In the genomic region with DNA sequence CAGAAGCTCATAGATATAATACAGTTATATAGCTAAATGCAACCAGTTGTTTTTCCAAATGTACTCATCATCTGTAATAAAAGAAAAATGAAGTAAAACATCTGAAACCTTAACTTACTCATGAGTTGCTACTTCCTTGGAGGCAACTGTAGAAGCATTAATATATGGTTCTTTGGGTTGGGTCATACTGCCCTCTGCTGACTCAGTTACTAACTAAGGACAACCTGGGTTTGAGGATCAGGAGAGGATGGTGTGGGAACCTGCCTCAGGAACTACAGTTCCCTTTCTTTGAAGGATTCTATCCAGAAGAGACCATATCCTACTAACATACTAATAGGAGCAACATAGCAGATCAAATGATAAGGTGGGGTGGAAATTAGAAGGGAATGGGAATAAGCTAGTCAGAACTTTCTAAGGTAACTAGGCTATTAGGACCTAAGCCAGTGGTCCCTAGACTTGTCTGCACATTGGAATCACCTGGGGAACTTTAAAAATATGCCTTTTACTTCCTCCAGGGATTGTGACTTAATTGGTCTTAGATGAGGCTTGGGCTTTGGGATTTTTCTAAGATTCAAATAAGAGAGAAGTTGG, we compare ENCODE assay signal across 9 cellular contexts. TPM values are rescaled to one million over a fixed set of nuclear protein-coding genes. Genes with fewer than 3 reads are reported as not detected.
DNase-seq lines count a peak whose midpoint lies in the region; ATAC-seq, FAIRE-seq and TF ChIP-seq lines count a peak whose summit lies in the region.
"Had no signal": no experiment of that assay in that cellular context is flagged by ENCODE, and none has a peak within 500 bp of the region (broad histone marks: within the 10 kb centered on the region; RNA-seq: fewer than 3 reads in every experiment).

No MANE protein-coding gene starts in this region.

- H3K9me3 ChIP-seq in right atrium auricular region, result no peaks in the 10 kb centered on the region
- H3K9me3 ChIP-seq in PC-3 (ENCODE audit: low read length), result no peaks in the 10 kb centered on the region
- H3K9me3 ChIP-seq in HepG2 (ENCODE audit: low read length), result no peaks in the 10 kb centered on the region
- H3K9me3 ChIP-seq: thoracic aorta had no signal

- H4K20me1 ChIP-seq in PC-3 (ENCODE audit: low read length) (no peaks in the 10 kb centered on the region), HepG2 (ENCODE audit: insufficient read depth, low read length) (no peaks in the 10 kb centered on the region)

- no peak for TF ChIP-seq EP300 in HepG2 (IDR thresholded peaks at IDR 0.05; ENCODE audit: low read depth in 2 of 2, low read length in 2 of 2)
- TF ChIP-seq EP300 in HepG2 (CRISPR knock-in tag; IDR thresholded peaks at IDR 0.05; ENCODE audit: borderline replicate concordance), result no peak

- CTCF ChIA-PET in PC-3 (lab: Charles Lee) (interaction anchor here (0.6 kb wide), 1 partner anchor 80 kb away, joined by 3 read pairs; no protein-coding TSS in a partner anchor), HepG2 (lab: Yijun Ruan, JAX; ENCODE audit: low intra/inter-chr PET ratio, low total read pairs) (interaction anchor here (1.1 to 2.5 kb wide), 4 partner anchors 81 to 275 kb away, joined by 4 to 21 read pairs (median 6); no protein-coding TSS in a partner anchor)

- H3K79me2 ChIP-seq in PC-3 (ENCODE audit: low read length) (no peaks in the 10 kb centered on the region), HepG2 (ENCODE audit: insufficient read depth, low read length) (no peaks in the 10 kb centered on the region)

- FAIRE-seq in HepG2 (lab: Jason Lieb, UNC), result peak; percentile 63

- H3K9me2 ChIP-seq in PC-3 (replicated peaks; ENCODE audit: low read length), result no peaks in the 10 kb centered on the region

- POLR2A ChIA-PET in PC-3 (lab: Charles Lee; ENCODE audit: unreplicated experiment), result no interaction called here
- POLR2A ChIA-PET in HepG2 (lab: Yijun Ruan, JAX), result no interaction called here

- no peak overlapping the region for H3K4me3 ChIP-seq in right atrium auricular region
- H3K4me3 ChIP-seq in HFF-Myc (replicated peaks; ENCODE audit: low read depth, low read length), result no peak overlapping the region
- no peak overlapping the region for H3K4me3 ChIP-seq in PC-3 (ENCODE audit: low read length)
- no peak overlapping the region for H3K4me3 ChIP-seq in cardiac fibroblast (replicated peaks in 1 of 2; ENCODE audit: low read depth in 2 of 2, low read length in 2 of 2)
- H3K4me3 ChIP-seq in HepG2 (replicated peaks in 1 of 3; ENCODE audit: insufficient read depth in 1 of 3, low read depth in 2 of 3, low read length in 3 of 3), result no peak overlapping the region
- H3K4me3 ChIP-seq: thoracic aorta had no signal

- no peaks in the 10 kb centered on the region for H3F3A ChIP-seq in PC-3 (ENCODE audit: low read length, unreplicated experiment)

- ATAC-seq in Right ventricle myocardium superior (ENCODE audit: poor library complexity), result peak; percentile 79
- ATAC-seq in PC-3, result peak; percentile 92
- ATAC-seq in HepG2, result peak; percentile 92
- ATAC-seq in HG02571 (IDR thresholded peaks at IDR 0.05; ENCODE audit: unreplicated experiment), result no peak
- ATAC-seq in HG02970 (IDR thresholded peaks at IDR 0.05; ENCODE audit: low FRiP score, unreplicated experiment), result no peak

- no peak overlapping the region for H3K9ac ChIP-seq in PC-3 (ENCODE audit: low read length)
- no peak overlapping the region for H3K9ac ChIP-seq in HepG2 (ENCODE audit: insufficient read depth, low read depth, low read length)

- no TSS peak for BruUV-seq in PC-3 (replicated peaks; lab: Mats Ljungman, UMichigan)
- no TSS peak for BruUV-seq in HepG2 (replicated peaks; lab: Mats Ljungman, UMichigan)

- DNase-seq in Right ventricle myocardium superior (no peak), right atrium auricular region (ENCODE audit: low spot score) (no peak), HFF-Myc (ENCODE audit: extremely low read depth, low read depth) (peak; percentile 33), PC-3 (peak; percentile 66), cardiac fibroblast (ENCODE audit: low read depth in 2 of 2) (peak; percentile 76 to 80), HepG2 (ENCODE audit: low spot score) (peak; percentile 51)

- no peak overlapping the region for H2AFZ ChIP-seq in PC-3 (ENCODE audit: low read length)
- no peak overlapping the region for H2AFZ ChIP-seq in HepG2 (ENCODE audit: low read length)

- TF ChIP-seq POLR2A in HepG2 (IDR thresholded peaks at IDR 0.05; ENCODE audit: insufficient read depth in 1 of 2, low read depth in 2 of 2, low read length in 2 of 2), result no peak

- intact Hi-C loops in Right ventricle myocardium superior (cut with DNase I) (loop anchor here (10.0 kb wide), 1 partner anchor 76 kb away; no protein-coding TSS in a partner anchor), PC-3 (cut with micrococcal nuclease) (loop anchor here (1.0 kb wide), 1 partner anchor 81 kb away; no protein-coding TSS in a partner anchor), HepG2 (cut with micrococcal nuclease; ENCODE audit: unreplicated experiment) (loop anchor here (1.0 to 5.0 kb wide), 3 partner anchors 81 to 274 kb away; no protein-coding TSS in a partner anchor)

- TF ChIP-seq CTCF in right atrium auricular region (IDR thresholded peaks at IDR 0.05) (peak in 1 of 2 donors; percentile 54), HFF-Myc (IDR thresholded peaks at IDR 0.05; ENCODE audit: low read depth, low read length, missing control alignments) (peak; percentile 51), PC-3 (conservative IDR thresholded peaks at IDR 0.05; ENCODE audit: low read depth, low read length) (peak; percentile 70), cardiac fibroblast (IDR thresholded peaks at IDR 0.05; ENCODE audit: low read depth, low read length) (peak; percentile 39), HepG2 (CRISPR knock-in tag; IDR thresholded peaks at IDR 0.05) (peak; percentile 78)

- in situ Hi-C loops in HepG2 (cut with HindIII; ENCODE audit: extremely low pct_ligation_motif_present, low pct_unique_long_range_greater_than_20kb), result loop anchor here (10.0 kb wide), 1 partner anchor 86 kb away; a partner anchor contains a TSS

- H3K36me3 ChIP-seq in right atrium auricular region (peaks cover 41% of the 10 kb centered on the region), PC-3 (ENCODE audit: low read depth, low read length) (peaks cover 11% of the 10 kb centered on the region; the same call in 1 of the 2 replicates), HepG2 (replicated peaks in 1 of 2; ENCODE audit: control insufficient read depth in 1 of 2, insufficient read depth in 2 of 2, low read length in 2 of 2) (peaks cover 4 to 51% of the 10 kb centered on the region in 2 experiments)

- H3K4me2 ChIP-seq in PC-3 (ENCODE audit: low read length) (no peak overlapping the region), HepG2 (ENCODE audit: low read depth, low read length) (no peak overlapping the region)

- H3K27ac ChIP-seq in right atrium auricular region (no peak overlapping the region), PC-3 (ENCODE audit: low read length) (no peak overlapping the region), HepG2 (ENCODE audit: extremely low read length, insufficient read depth, low read length) (no peak overlapping the region)
- H3K27ac ChIP-seq: thoracic aorta had no signal

- no peaks in the 10 kb centered on the region for H3K27me3 ChIP-seq in right atrium auricular region
- no peaks in the 10 kb centered on the region for H3K27me3 ChIP-seq in PC-3 (ENCODE audit: low read length)
- no peaks in the 10 kb centered on the region for H3K27me3 ChIP-seq in HepG2 (ENCODE audit: control insufficient read depth in 1 of 2, insufficient read depth in 2 of 2, low read length in 2 of 2)

- TF ChIP-seq RAD21 in HepG2 (CRISPR knock-in tag; IDR thresholded peaks at IDR 0.05), result no peak

- H3K4me1 ChIP-seq in right atrium auricular region (no peaks in the 10 kb centered on the region), PC-3 (ENCODE audit: insufficient read depth, low read length) (no peaks in the 10 kb centered on the region), HepG2 (ENCODE audit: insufficient read depth, low read length) (no peaks in the 10 kb centered on the region)

RNA-seq across cellular contexts. Expression of a gene that starts 20.7 kb away (rescaled TPM):
- 32.4 TPM for total RNA-seq in Right ventricle myocardium superior
- total RNA-seq in right atrium auricular region, result 10 to 100 TPM; 18.4 to 26.4 TPM
- total RNA-seq in PC-3 (2014; rRNA removed), result 16.6 and 24.6 TPM in 2 replicates
- 44.7 and 59.4 TPM in 2 replicates for total RNA-seq in HepG2 (2016; rRNA removed; fragmentation: Illumina TruSeq; extraction: Trizol)
- total RNA-seq in HepG2 (2016; cell fraction: cytosol; rRNA removed; fragmentation: Illumina TruSeq; extraction: Trizol; ENCODE audit: low read depth), result 4.9 and 5.6 TPM in 2 replicates
- 44.5 and 56.7 TPM in 2 replicates for total RNA-seq in HepG2 (2016; cell fraction: insoluble cytoplasmic fraction; rRNA removed; fragmentation: Illumina TruSeq; extraction: Trizol)
- 15.8 and 19.5 TPM in 2 replicates for total RNA-seq in HepG2 (2016; cell fraction: membrane; rRNA removed; fragmentation: Illumina TruSeq; extraction: Trizol)
- 22.2 and 24.1 TPM in 2 replicates for total RNA-seq in HepG2 (2016; cell fraction: nucleus; rRNA removed; fragmentation: Illumina TruSeq; extraction: Trizol)
- 17.4 and 19.2 TPM in 2 replicates for polyA plus RNA-seq in HepG2 (2011; rRNA removed)
- polyA plus RNA-seq in HepG2 (2011; cell fraction: cytosol; rRNA removed), result 8.0 and 11.2 TPM in 2 replicates
- 10.1 and 13.7 TPM in 2 replicates for polyA plus RNA-seq in HepG2 (2011; cell fraction: nucleus; rRNA removed)
- polyA plus RNA-seq in HepG2 (2012), result 16.0 and 25.6 TPM in 2 replicates
- polyA plus RNA-seq in HepG2 (2016; cell fraction: cytosol; fragmentation: Illumina TruSeq; extraction: Trizol; ENCODE audit: low read depth), result 3.4 and 4.0 TPM in 2 replicates
- polyA plus RNA-seq in HepG2 (2016; cell fraction: insoluble cytoplasmic fraction; fragmentation: Illumina TruSeq; extraction: Trizol; ENCODE audit: low read depth), result 40.4 and 40.7 TPM in 2 replicates
- 9.5 and 10.0 TPM in 2 replicates for polyA plus RNA-seq in HepG2 (2016; cell fraction: membrane; fragmentation: Illumina TruSeq; extraction: Trizol; ENCODE audit: low read depth)
- 25.7 and 26.1 TPM in 2 replicates for polyA plus RNA-seq in HepG2 (2016; cell fraction: nucleus; fragmentation: Illumina TruSeq; extraction: Trizol; ENCODE audit: insufficient read depth, low read depth)
- polyA minus RNA-seq in HepG2 (2011; rRNA and poly(A)+ RNA removed; ENCODE audit: low replicate concordance), result 18.4 and 29.2 TPM in 2 replicates
- polyA minus RNA-seq in HepG2 (2011; cell fraction: cytosol; rRNA and poly(A)+ RNA removed), result 12.0 and 14.7 TPM in 2 replicates
- 13.5 and 15.9 TPM in 2 replicates for polyA minus RNA-seq in HepG2 (2011; cell fraction: nucleus; rRNA and poly(A)+ RNA removed)

RNA-seq across cellular contexts. Expression of a gene that starts 20.8 kb away (rescaled TPM):
- total RNA-seq in Right ventricle myocardium superior, result 37.2 TPM
- total RNA-seq in right atrium auricular region, result 10 to 100 TPM; 29.0 to 37.5 TPM
- 10.2 and 14.5 TPM in 2 replicates for total RNA-seq in PC-3 (2014; rRNA removed)
- 25.8 and 36.5 TPM in 2 replicates for total RNA-seq in HepG2 (2016; rRNA removed; fragmentation: Illumina TruSeq; extraction: Trizol)
- 6.6 and 6.8 TPM in 2 replicates for total RNA-seq in HepG2 (2016; cell fraction: cytosol; rRNA removed; fragmentation: Illumina TruSeq; extraction: Trizol; ENCODE audit: low read depth)
- 28.5 and 37.2 TPM in 2 replicates for total RNA-seq in HepG2 (2016; cell fraction: insoluble cytoplasmic fraction; rRNA removed; fragmentation: Illumina TruSeq; extraction: Trizol)
- 10.7 and 13.4 TPM in 2 replicates for total RNA-seq in HepG2 (2016; cell fraction: membrane; rRNA removed; fragmentation: Illumina TruSeq; extraction: Trizol)
- 17.5 and 20.5 TPM in 2 replicates for total RNA-seq in HepG2 (2016; cell fraction: nucleus; rRNA removed; fragmentation: Illumina TruSeq; extraction: Trizol)
- polyA plus RNA-seq in HepG2 (2011; rRNA removed), result 17.7 and 22.3 TPM in 2 replicates
- 11.7 and 17.5 TPM in 2 replicates for polyA plus RNA-seq in HepG2 (2011; cell fraction: cytosol; rRNA removed)
- polyA plus RNA-seq in HepG2 (2011; cell fraction: nucleus; rRNA removed), result 13.6 and 18.8 TPM in 2 replicates
- 24.1 and 29.0 TPM in 2 replicates for polyA plus RNA-seq in HepG2 (2012)
- 4.9 and 6.1 TPM in 2 replicates for polyA plus RNA-seq in HepG2 (2016; cell fraction: cytosol; fragmentation: Illumina TruSeq; extraction: Trizol; ENCODE audit: low read depth)
- 34.4 and 40.4 TPM in 2 replicates for polyA plus RNA-seq in HepG2 (2016; cell fraction: insoluble cytoplasmic fraction; fragmentation: Illumina TruSeq; extraction: Trizol; ENCODE audit: low read depth)
- 9.0 and 10.3 TPM in 2 replicates for polyA plus RNA-seq in HepG2 (2016; cell fraction: membrane; fragmentation: Illumina TruSeq; extraction: Trizol; ENCODE audit: low read depth)
- 23.9 and 24.5 TPM in 2 replicates for polyA plus RNA-seq in HepG2 (2016; cell fraction: nucleus; fragmentation: Illumina TruSeq; extraction: Trizol; ENCODE audit: insufficient read depth, low read depth)
- polyA minus RNA-seq in HepG2 (2011; rRNA and poly(A)+ RNA removed; ENCODE audit: low replicate concordance), result 22.2 and 41.0 TPM in 2 replicates
- 6.5 and 6.7 TPM in 2 replicates for polyA minus RNA-seq in HepG2 (2011; cell fraction: cytosol; rRNA and poly(A)+ RNA removed)
- 30.2 and 32.3 TPM in 2 replicates for polyA minus RNA-seq in HepG2 (2011; cell fraction: nucleus; rRNA and poly(A)+ RNA removed)

RNA-seq across cellular contexts. Expression of a gene that starts 51.9 kb away (rescaled TPM):
- total RNA-seq in Right ventricle myocardium superior (1.5 TPM), right atrium auricular region (1 to 10 TPM; 3.5 to 3.7 TPM), PC-3 (2014; rRNA removed) (6.8 and 7.8 TPM in 2 replicates), HepG2 (2016; rRNA removed; fragmentation: Illumina TruSeq; extraction: Trizol) (35.5 and 36.5 TPM in 2 replicates)
- total RNA-seq in HepG2 (2016; cell fraction: cytosol; rRNA removed; fragmentation: Illumina TruSeq; extraction: Trizol; ENCODE audit: low read depth), result 4.5 and 4.7 TPM in 2 replicates
- total RNA-seq in HepG2 (2016; cell fraction: insoluble cytoplasmic fraction; rRNA removed; fragmentation: Illumina TruSeq; extraction: Trizol), result 34.0 and 36.0 TPM in 2 replicates
- 18.8 and 20.3 TPM in 2 replicates for total RNA-seq in HepG2 (2016; cell fraction: membrane; rRNA removed; fragmentation: Illumina TruSeq; extraction: Trizol)
- total RNA-seq in HepG2 (2016; cell fraction: nucleus; rRNA removed; fragmentation: Illumina TruSeq; extraction: Trizol), result 40.3 and 45.2 TPM in 2 replicates
- polyA plus RNA-seq in HepG2 (2011; rRNA removed), result 6.6 and 7.6 TPM in 2 replicates
- polyA plus RNA-seq in HepG2 (2011; cell fraction: cytosol; rRNA removed), result 5.6 and 6.1 TPM in 2 replicates
- 3.0 and 3.3 TPM in 2 replicates for polyA plus RNA-seq in HepG2 (2011; cell fraction: nucleus; rRNA removed)
- 2.3 and 3.9 TPM in 2 replicates for polyA plus RNA-seq in HepG2 (2012)
- 1.8 and 2.5 TPM in 2 replicates for polyA plus RNA-seq in HepG2 (2016; cell fraction: cytosol; fragmentation: Illumina TruSeq; extraction: Trizol; ENCODE audit: low read depth)
- 14.9 TPM in 2 replicates for polyA plus RNA-seq in HepG2 (2016; cell fraction: insoluble cytoplasmic fraction; fragmentation: Illumina TruSeq; extraction: Trizol; ENCODE audit: low read depth)
- 5.6 and 6.8 TPM in 2 replicates for polyA plus RNA-seq in HepG2 (2016; cell fraction: membrane; fragmentation: Illumina TruSeq; extraction: Trizol; ENCODE audit: low read depth)
- polyA plus RNA-seq in HepG2 (2016; cell fraction: nucleus; fragmentation: Illumina TruSeq; extraction: Trizol; ENCODE audit: insufficient read depth, low read depth), result 18.8 and 19.6 TPM in 2 replicates
- 22.7 and 32.8 TPM in 2 replicates for polyA minus RNA-seq in HepG2 (2011; rRNA and poly(A)+ RNA removed; ENCODE audit: low replicate concordance)
- polyA minus RNA-seq in HepG2 (2011; cell fraction: cytosol; rRNA and poly(A)+ RNA removed), result 12.3 and 14.5 TPM in 2 replicates
- 17.8 and 18.8 TPM in 2 replicates for polyA minus RNA-seq in HepG2 (2011; cell fraction: nucleus; rRNA and poly(A)+ RNA removed)

Comparison
In these comparisons a context has a peak if more than half of its experiments do, and no peak if none do; other contexts are left out.
1. ATAC-seq: peak in Right ventricle myocardium superior (single experiment), PC-3 (single experiment) and HepG2 (single experiment); none in HG02571 (single experiment) and HG02970 (single experiment).
2. DNase-seq: peak in HFF-Myc (single experiment), PC-3 (single experiment), cardiac fibroblast (2 of 2) and HepG2 (single experiment); none in Right ventricle myocardium superior (single experiment) and right atrium auricular region (single experiment).